ENCODE assay signal across 9 cellular contexts in the genomic region with DNA sequence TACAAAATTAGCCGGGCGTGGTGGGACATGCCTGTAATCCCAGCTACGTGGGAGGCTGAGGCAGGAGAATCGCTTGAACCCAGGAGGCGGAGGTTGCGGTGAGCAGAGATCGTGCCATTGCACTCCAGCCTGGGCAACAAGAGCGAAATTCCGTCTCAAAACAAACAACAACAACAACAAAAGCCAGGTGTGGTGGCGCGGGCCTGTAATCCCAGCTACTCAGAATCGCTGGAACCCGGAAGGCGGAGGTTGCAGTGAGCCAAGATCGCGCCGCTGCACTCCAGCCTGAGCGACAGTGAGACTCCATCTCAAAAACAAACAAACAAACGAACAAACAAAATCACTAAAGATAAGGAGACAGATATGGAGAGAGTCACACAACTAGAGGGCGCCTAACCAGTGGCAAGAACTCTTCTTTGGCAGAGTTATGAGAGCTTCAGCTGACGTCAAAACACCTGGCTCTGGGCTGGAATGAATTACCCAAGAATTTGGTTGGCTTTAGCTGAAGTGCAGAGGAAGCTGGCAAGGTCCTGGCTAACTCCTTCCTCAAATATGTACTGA. TPM values are rescaled to one million over a fixed set of nuclear protein-coding genes. Genes with fewer than 3 reads are reported as not detected.
DNase-seq lines count a peak whose midpoint lies in the region; ATAC-seq and TF ChIP-seq lines count a peak whose summit lies in the region.
"Not testable (repeated sequence)": the region's sequence is repeated elsewhere in the genome, so short reads cannot be mapped to it uniquely, and the experiment has no call there.
"Had no signal": no experiment of that assay in that cellular context is flagged by ENCODE, and none has a peak within 500 bp of the region (broad histone marks: within the 10 kb centered on the region; RNA-seq: fewer than 3 reads in every experiment).

No MANE protein-coding gene starts in this region.

- intact Hi-C loops in left lung (cut with DNase I) = not testable (repeated sequence)

- peaks cover 12 to 44% (median 23%) of the 10 kb centered on the region in 4 donors for H3K4me1 Mint-ChIP-seq in CD4-positive, CD25-positive, alpha-beta regulatory T cell
- peaks cover 40% of the 10 kb centered on the region for H3K4me1 Mint-ChIP-seq in activated T-cell treated with anti-CD3 and anti-CD28 coated beads, Interleukin-2, amount 50 U/mL, for 72 hours (ENCODE audit: low read depth)
- peaks cover 14% of the 10 kb centered on the region for H3K4me1 Mint-ChIP-seq in endothelial cell (ENCODE audit: unreplicated experiment)
- H3K4me1 Mint-ChIP-seq in stimulated activated naive B cell treated with anti-CD40 and anti-IgM and Interleukin-4, amounts not matched to agents 10 μg/mL and 1 μg/mL and 100 μg/mL, for 72 hours = peaks cover 13 to 30% of the 10 kb centered on the region in 2 donors

- H3K4me1 ChIP-seq in CD4-positive, CD25-positive, alpha-beta regulatory T cell (ENCODE audit: control insufficient read depth, insufficient read depth, low read length, poor library complexity, severe bottlenecking) = peaks cover 15% of the 10 kb centered on the region
- peaks cover 9 to 28% of the 10 kb centered on the region in 2 donors for H3K4me1 ChIP-seq in left lung

- DNase-seq in CD4-positive, CD25-positive, alpha-beta regulatory T cell = peak in 1 of 3 donors; percentile 47
- DNase-seq in H7 (peak; percentile 44), NCI-H146 (lab: John Stamatoyannopoulos, UW) (peak; percentile 24)
- peak in 1 of 2 donors; percentile 19 for DNase-seq in activated T-cell treated with anti-CD3 and anti-CD28 coated beads, Interleukin-2, amount 50 U/mL, for 72 hours
- not testable (repeated sequence) for DNase-seq in endothelial cell (ENCODE audit: low spot score); left lung
- DNase-seq in stimulated activated naive B cell treated with anti-CD40 and anti-IgM and Interleukin-4, amounts not matched to agents 10 μg/mL and 1 μg/mL and 100 μg/mL, for 72 hours = peak; percentile 4

- TF ChIP-seq POLR2A in Raji (IDR thresholded peaks at IDR 0.05; ENCODE audit: insufficient read depth, low read depth, low read length) = 0 out of 2 replicates have a peak, but pooled peaks have one; percentile 19

- H3K36me3 Mint-ChIP-seq in CD4-positive, CD25-positive, alpha-beta regulatory T cell; activated T-cell treated with anti-CD3 and anti-CD28 coated beads, Interleukin-2, amount 50 U/mL, for 72 hours (ENCODE audit: insufficient read depth in 2 of 2); endothelial cell (ENCODE audit: low read depth, unreplicated experiment); stimulated activated naive B cell treated with anti-CD40 and anti-IgM and Interleukin-4, amounts not matched to agents 10 μg/mL and 1 μg/mL and 100 μg/mL, for 72 hours: not testable (repeated sequence)

- H3K4me3 ChIP-seq in CD4-positive, CD25-positive, alpha-beta regulatory T cell (ENCODE audit: low read depth, low read length); H7 (ENCODE audit: insufficient read depth, low read depth, low read length): not testable (repeated sequence)
- H3K4me3 ChIP-seq in left lung = peak overlapping the region in 1 of 2 donors; percentile 92

- ATAC-seq in CD4-positive, CD25-positive, alpha-beta regulatory T cell (ENCODE audit: low read depth in 2 of 2); activated T-cell treated with anti-CD3 and anti-CD28 coated beads, Interleukin-2, amount 50 U/mL, for 72 hours (replicated peaks in 1 of 2); stimulated activated naive B cell treated with anti-CD40 and anti-IgM and Interleukin-4, amounts not matched to agents 10 μg/mL and 1 μg/mL and 100 μg/mL, for 72 hours (replicated peaks): not testable (repeated sequence)
- peak; percentile 34 for ATAC-seq in left lung

- H3K27ac ChIP-seq in CD4-positive, CD25-positive, alpha-beta regulatory T cell (ENCODE audit: insufficient read depth, low read length, poor library complexity, severe bottlenecking); left lung: not testable (repeated sequence)

- peak overlapping the region; percentile 22 to 97 (median 85) for H3K4me3 Mint-ChIP-seq in CD4-positive, CD25-positive, alpha-beta regulatory T cell
- H3K4me3 Mint-ChIP-seq in activated T-cell treated with anti-CD3 and anti-CD28 coated beads, Interleukin-2, amount 50 U/mL, for 72 hours = peak overlapping the region; percentile 95 to 99
- peak overlapping the region; percentile 60 for H3K4me3 Mint-ChIP-seq in endothelial cell (ENCODE audit: unreplicated experiment)
- H3K4me3 Mint-ChIP-seq in stimulated activated naive B cell treated with anti-CD40 and anti-IgM and Interleukin-4, amounts not matched to agents 10 μg/mL and 1 μg/mL and 100 μg/mL, for 72 hours = peak overlapping the region; percentile 53 to 57

- not testable (repeated sequence) for H3K9me3 Mint-ChIP-seq in CD4-positive, CD25-positive, alpha-beta regulatory T cell; activated T-cell treated with anti-CD3 and anti-CD28 coated beads, Interleukin-2, amount 50 U/mL, for 72 hours; endothelial cell (ENCODE audit: unreplicated experiment); stimulated activated naive B cell treated with anti-CD40 and anti-IgM and Interleukin-4, amounts not matched to agents 10 μg/mL and 1 μg/mL and 100 μg/mL, for 72 hours

- not testable (repeated sequence) for H3K36me3 ChIP-seq in CD4-positive, CD25-positive, alpha-beta regulatory T cell (ENCODE audit: control insufficient read depth, insufficient read depth, low read length); H7 (replicated peaks; ENCODE audit: control insufficient read depth, insufficient read depth, low read length); left lung

- H3K27me3 Mint-ChIP-seq in CD4-positive, CD25-positive, alpha-beta regulatory T cell; activated T-cell treated with anti-CD3 and anti-CD28 coated beads, Interleukin-2, amount 50 U/mL, for 72 hours (ENCODE audit: low read depth); endothelial cell (ENCODE audit: unreplicated experiment); stimulated activated naive B cell treated with anti-CD40 and anti-IgM and Interleukin-4, amounts not matched to agents 10 μg/mL and 1 μg/mL and 100 μg/mL, for 72 hours: not testable (repeated sequence)

- peak overlapping the region in 2 of 3 donors; percentile 97 to 99 for H3K27ac Mint-ChIP-seq in CD4-positive, CD25-positive, alpha-beta regulatory T cell
- H3K27ac Mint-ChIP-seq in activated T-cell treated with anti-CD3 and anti-CD28 coated beads, Interleukin-2, amount 50 U/mL, for 72 hours = peak overlapping the region; percentile 76
- H3K27ac Mint-ChIP-seq in endothelial cell (ENCODE audit: unreplicated experiment) = not testable (repeated sequence)
- H3K27ac Mint-ChIP-seq in stimulated activated naive B cell treated with anti-CD40 and anti-IgM and Interleukin-4, amounts not matched to agents 10 μg/mL and 1 μg/mL and 100 μg/mL, for 72 hours = peak overlapping the region; percentile 72

- not testable (repeated sequence) for TF ChIP-seq CTCF in endothelial cell (IDR thresholded peaks at IDR 0.05; ENCODE audit: unreplicated experiment); left lung (IDR thresholded peaks at IDR 0.05)

- not testable (repeated sequence) for H3K27me3 ChIP-seq in CD4-positive, CD25-positive, alpha-beta regulatory T cell (ENCODE audit: control insufficient read depth, insufficient read depth, low read length); H7 (ENCODE audit: control insufficient read depth, insufficient read depth, low read length); left lung

- H3K9me3 ChIP-seq in CD4-positive, CD25-positive, alpha-beta regulatory T cell (ENCODE audit: control insufficient read depth in 2 of 2, low read length in 2 of 2); left lung: not testable (repeated sequence)

RNA-seq across cellular contexts. Expression of a gene that starts 1.2 kb away (rescaled TPM):
- total RNA-seq in CD4-positive, CD25-positive, alpha-beta regulatory T cell = 20.3 TPM
- 10 to 100 TPM; 11.8 to 15.5 (median 14.3) TPM for polyA plus RNA-seq in CD4-positive, CD25-positive, alpha-beta regulatory T cell
- 38.8 and 46.3 TPM in 2 replicates for total RNA-seq in H7 (2014; rRNA removed; shearing (Covaris generic))
- total RNA-seq in activated T-cell treated with anti-CD3 and anti-CD28 coated beads, Interleukin-2, amount 50 U/mL, for 72 hours = 10 to 100 TPM; 22.7 to 25.2 TPM
- total RNA-seq in endothelial cell (ENCODE audit: unreplicated experiment) (26.1 TPM), left lung (10 to 100 TPM; 20.3 to 22.0 TPM)

RNA-seq across cellular contexts. Expression of a gene that starts 17.6 kb away (rescaled TPM):
- 5.0 TPM for total RNA-seq in CD4-positive, CD25-positive, alpha-beta regulatory T cell
- 1 to 10 TPM in 2 of 4 donors, under 1 TPM in 2; 0.25 to 2.2 (median 0.85) TPM for polyA plus RNA-seq in CD4-positive, CD25-positive, alpha-beta regulatory T cell
- total RNA-seq in H7 (2014; rRNA removed; shearing (Covaris generic)) = 21.0 and 30.4 TPM in 2 replicates
- total RNA-seq in activated T-cell treated with anti-CD3 and anti-CD28 coated beads, Interleukin-2, amount 50 U/mL, for 72 hours = 10 to 100 TPM; 24.7 to 34.4 TPM
- total RNA-seq in endothelial cell (ENCODE audit: unreplicated experiment) (16.4 TPM), left lung (1 to 10 TPM; 5.6 to 5.7 TPM)

RNA-seq across cellular contexts. Expression of a gene that starts 34.6 kb away (rescaled TPM):
- total RNA-seq in CD4-positive, CD25-positive, alpha-beta regulatory T cell = not detected
- polyA plus RNA-seq in CD4-positive, CD25-positive, alpha-beta regulatory T cell = under 1 TPM; 0.18 to 0.76 (median 0.35) TPM
- total RNA-seq in H7 (2014; rRNA removed; shearing (Covaris generic)) = 1.9 and 6.7 TPM in 2 replicates
- total RNA-seq in activated T-cell treated with anti-CD3 and anti-CD28 coated beads, Interleukin-2, amount 50 U/mL, for 72 hours = under 1 TPM in 1 of 2 donors, not detected in 1; 0.82 TPM
- total RNA-seq in endothelial cell (ENCODE audit: unreplicated experiment) = not detected
- not detected for total RNA-seq in left lung
- total RNA-seq: mucosa of gallbladder had no signal
